Comparison of ENCODE assay signal across 8 cellular contexts in the genomic region with DNA sequence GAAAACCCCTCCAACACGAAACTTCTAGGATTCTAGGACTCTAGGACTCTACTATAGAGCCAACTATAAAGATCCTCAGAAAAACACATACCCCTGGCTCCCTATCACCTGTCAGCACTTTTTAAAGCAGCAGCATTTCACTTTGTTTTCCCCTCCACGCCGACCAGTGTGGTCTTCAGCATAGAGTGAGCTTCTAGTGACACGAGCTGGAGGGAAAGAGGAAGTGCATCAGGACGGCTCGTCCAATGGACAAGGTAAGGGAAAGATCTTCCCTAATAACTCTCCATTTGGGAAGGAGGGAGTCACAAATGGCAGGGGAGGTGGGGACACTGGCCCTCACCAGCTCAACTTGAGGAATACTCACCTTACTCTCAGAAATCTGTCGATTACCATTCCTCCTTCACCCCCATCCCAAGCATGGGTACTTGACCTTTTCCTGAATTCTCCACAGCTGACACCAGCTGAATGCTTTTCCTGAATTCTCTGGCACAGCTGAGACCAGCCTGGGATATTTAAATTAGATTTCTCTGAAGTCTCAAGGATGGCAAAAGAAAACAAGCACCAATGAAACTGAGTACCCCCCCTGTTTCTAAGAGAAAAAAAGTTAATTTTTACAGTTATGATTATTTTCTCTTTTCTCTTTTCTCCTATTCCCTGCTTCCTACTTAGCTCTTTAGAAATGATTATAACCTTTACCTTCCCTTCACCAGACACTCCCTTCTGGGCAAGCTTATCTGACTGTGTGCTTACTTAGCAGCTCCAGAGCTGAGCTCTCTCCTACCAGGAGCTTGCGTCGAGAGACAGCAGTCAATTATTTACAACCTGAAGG. TPM values are rescaled to one million over a fixed set of nuclear protein-coding genes. Genes with fewer than 3 reads are reported as not detected.
A peak's percentile ranks its signal among the peaks of the same experiment; 100 is the strongest.
DNase-seq lines count a peak whose midpoint lies in the region; ATAC-seq, FAIRE-seq and TF ChIP-seq lines count a peak whose summit lies in the region.

No MANE protein-coding gene starts in this region.

- H3K4me1 ChIP-seq in mesenchymal stem cell (ENCODE audit: control insufficient read depth, insufficient read depth, low read depth, low read length), result peaks cover 1% of the 10 kb centered on the region

- no peaks in the 10 kb centered on the region for H3K36me3 Mint-ChIP-seq in endothelial cell (ENCODE audit: low read depth, unreplicated experiment)
- no peaks in the 10 kb centered on the region for H3K36me3 Mint-ChIP-seq in activated naive CD8-positive, alpha-beta T cell treated with anti-CD3 and anti-CD28 coated beads, Interleukin-2, amount 50 U/mL, for 24 hours (ENCODE audit: low read depth)

- no peak overlapping the region for H3K4me3 ChIP-seq in mesenchymal stem cell (ENCODE audit: insufficient read depth in 1 of 2, low read depth in 1 of 2, low read length in 2 of 2)

- H3K23ac ChIP-seq in mesenchymal stem cell (ENCODE audit: low read length in 2 of 2), result no peak overlapping the region

- H2BK120ac ChIP-seq in mesenchymal stem cell (ENCODE audit: low read depth, low read length), result no peak overlapping the region

- H3K18ac ChIP-seq in mesenchymal stem cell (ENCODE audit: low read depth in 1 of 2, low read length in 2 of 2), result no peak overlapping the region

- H3K36me3 ChIP-seq in mesenchymal stem cell (ENCODE audit: control insufficient read depth in 1 of 2, insufficient read depth in 2 of 2, low read depth in 1 of 2, low read length in 2 of 2), result no peaks in the 10 kb centered on the region

- H3K4ac ChIP-seq in mesenchymal stem cell (ENCODE audit: low read depth in 1 of 2, low read length in 2 of 2), result no peak overlapping the region

- H3K27me3 Mint-ChIP-seq in endothelial cell (ENCODE audit: unreplicated experiment), result no peaks in the 10 kb centered on the region
- H3K27me3 Mint-ChIP-seq in activated naive CD8-positive, alpha-beta T cell treated with anti-CD3 and anti-CD28 coated beads, Interleukin-2, amount 50 U/mL, for 24 hours, result no peaks in the 10 kb centered on the region

- no peaks in the 10 kb centered on the region for H3K4me1 Mint-ChIP-seq in endothelial cell (ENCODE audit: unreplicated experiment)
- peaks cover 15% of the 10 kb centered on the region for H3K4me1 Mint-ChIP-seq in activated naive CD8-positive, alpha-beta T cell treated with anti-CD3 and anti-CD28 coated beads, Interleukin-2, amount 50 U/mL, for 24 hours

- no peak overlapping the region for H3K14ac ChIP-seq in mesenchymal stem cell (ENCODE audit: low read length in 2 of 2)

- no peak overlapping the region for H4K91ac ChIP-seq in mesenchymal stem cell (ENCODE audit: low read length)

- H2AFZ ChIP-seq in mesenchymal stem cell (ENCODE audit: low read depth, low read length), result no peak overlapping the region

- no peak for TF ChIP-seq CTCF in endothelial cell (IDR thresholded peaks at IDR 0.05; ENCODE audit: unreplicated experiment)

- H3K9ac ChIP-seq in mesenchymal stem cell (ENCODE audit: low read length), result no peak overlapping the region

- no peak overlapping the region for H3K27ac ChIP-seq in mesenchymal stem cell (ENCODE audit: low read length, poor library complexity, severe bottlenecking)

- no peak for ATAC-seq in activated naive CD8-positive, alpha-beta T cell treated with anti-CD3 and anti-CD28 coated beads, Interleukin-2, amount 50 U/mL, for 24 hours
- ATAC-seq in GM21529 (IDR thresholded peaks at IDR 0.05; ENCODE audit: unreplicated experiment) (no peak), HG03280 (IDR thresholded peaks at IDR 0.05; ENCODE audit: unreplicated experiment) (no peak)

- H2AK5ac ChIP-seq in mesenchymal stem cell (ENCODE audit: low read length, severe bottlenecking), result no peak overlapping the region

- H2BK12ac ChIP-seq in mesenchymal stem cell (ENCODE audit: low read length in 2 of 2), result no peak overlapping the region

- H3K4me2 ChIP-seq in mesenchymal stem cell (ENCODE audit: low read length, poor library complexity, severe bottlenecking), result no peak overlapping the region

- DNase-seq in DMS114 treated with DMSO at 0.1 percent for 48 hours (lab: John Stamatoyannopoulos, UW; ENCODE audit: unreplicated experiment), result peak; percentile 29
- DNase-seq in KG1 (lab: John Stamatoyannopoulos, UW), result peak; percentile 17
- DNase-seq in RCC 7860 (ENCODE audit: low spot score), result peak; percentile 20
- peak; percentile 36 for DNase-seq in endothelial cell (ENCODE audit: low spot score)
- peak; percentile 71 for DNase-seq in mesenchymal stem cell
- no peak for DNase-seq in activated naive CD8-positive, alpha-beta T cell treated with anti-CD3 and anti-CD28 coated beads, Interleukin-2, amount 50 U/mL, for 24 hours

- WGBS in mesenchymal stem cell, result 34% methylated on average over 7 of the region's 9 CpGs

- no peaks in the 10 kb centered on the region for H3K79me1 ChIP-seq in mesenchymal stem cell (replicated peaks; ENCODE audit: low read length, poor library complexity, severe bottlenecking)

- no peak overlapping the region for H4K8ac ChIP-seq in mesenchymal stem cell (ENCODE audit: low read length)

- no peaks in the 10 kb centered on the region for H3K9me3 ChIP-seq in mesenchymal stem cell (ENCODE audit: control insufficient read depth, low read length)

- H3K4me3 Mint-ChIP-seq in endothelial cell (ENCODE audit: unreplicated experiment), result no peak overlapping the region
- no peak overlapping the region for H3K4me3 Mint-ChIP-seq in activated naive CD8-positive, alpha-beta T cell treated with anti-CD3 and anti-CD28 coated beads, Interleukin-2, amount 50 U/mL, for 24 hours

- no peaks in the 10 kb centered on the region for H3K9me3 Mint-ChIP-seq in endothelial cell (ENCODE audit: unreplicated experiment)
- no peaks in the 10 kb centered on the region for H3K9me3 Mint-ChIP-seq in activated naive CD8-positive, alpha-beta T cell treated with anti-CD3 and anti-CD28 coated beads, Interleukin-2, amount 50 U/mL, for 24 hours

- no peak overlapping the region for H2BK5ac ChIP-seq in mesenchymal stem cell (ENCODE audit: low read depth, low read length, poor library complexity, severe bottlenecking)

- H3K27me3 ChIP-seq in mesenchymal stem cell (ENCODE audit: control insufficient read depth in 1 of 2, insufficient read depth in 1 of 2, low read length in 2 of 2), result peaks cover 56 to 72% of the 10 kb centered on the region in 2 experiments

- H2BK15ac ChIP-seq in mesenchymal stem cell (ENCODE audit: low read depth, poor library complexity, severe bottlenecking), result no peak overlapping the region

- H3K27ac Mint-ChIP-seq in endothelial cell (ENCODE audit: unreplicated experiment), result no peak overlapping the region
- H3K27ac Mint-ChIP-seq in activated naive CD8-positive, alpha-beta T cell treated with anti-CD3 and anti-CD28 coated beads, Interleukin-2, amount 50 U/mL, for 24 hours, result no peak overlapping the region

- no peak for FAIRE-seq in RCC 7860 (lab: Jason Lieb, UNC)

RNA-seq across cellular contexts. Expression of a gene that starts 33.3 kb away (rescaled TPM):
- total RNA-seq in endothelial cell (ENCODE audit: unreplicated experiment), result not detected
- polyA plus RNA-seq in mesenchymal stem cell (2013, experiment 1 of 2), result 700 TPM
- 645 TPM for polyA plus RNA-seq in mesenchymal stem cell (2013, experiment 2 of 2)
